ENCODE assay signal across 28 cellular contexts in the genomic region with DNA sequence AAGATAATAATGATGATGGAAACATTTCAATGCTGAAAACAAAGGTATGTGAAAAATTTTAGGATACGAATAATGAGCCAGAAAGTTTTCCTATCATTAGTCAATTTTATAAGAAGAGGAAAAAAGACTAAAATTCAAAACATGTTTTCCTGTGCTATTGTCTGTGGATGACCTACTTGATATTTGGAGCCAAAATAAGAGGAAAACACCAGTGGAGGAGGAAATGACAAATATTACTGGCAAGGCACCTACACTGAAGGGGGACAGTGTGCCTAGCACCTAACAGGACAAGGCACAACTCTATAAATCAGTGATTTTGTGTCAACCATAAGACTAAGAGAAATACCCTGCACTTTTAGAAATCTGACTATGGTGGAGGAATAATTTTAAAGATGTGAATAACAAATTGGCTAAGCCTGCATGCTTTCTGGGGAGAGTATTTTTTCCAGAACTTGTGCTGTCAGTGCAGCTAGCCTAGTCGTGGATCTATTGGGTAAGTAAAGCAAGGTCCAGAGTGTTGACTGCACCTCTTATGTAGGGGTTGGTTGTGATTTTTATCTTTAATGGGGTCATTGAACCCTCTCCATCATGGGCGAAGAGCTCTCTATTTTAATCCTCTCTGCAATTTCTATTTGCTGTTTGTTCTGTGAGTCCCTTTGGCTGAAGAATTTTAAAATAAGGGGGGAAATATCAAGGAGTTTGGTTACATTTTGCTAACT.
"Had no signal": no experiment of that assay in that cellular context is flagged by ENCODE, and none has a peak within 500 bp of the region (broad histone marks: within the 10 kb centered on the region; RNA-seq: fewer than 3 reads in every experiment).

No MANE protein-coding gene starts in this region.

- H3K4me3 ChIP-seq: neural progenitor cell, ovary, psoas muscle, right lobe of liver, sigmoid colon, stomach, thoracic aorta, thyroid gland, tibial nerve, upper lobe of left lung, vagina had no signal

- H3K27me3 Mint-ChIP-seq: progenitor cell of endocrine pancreas; stimulated activated naive B cell treated with anti-CD40 and anti-IgM and Interleukin-4, amounts not matched to agents 10 μg/mL and 1 μg/mL and 100 μg/mL, for 72 hours; stimulated activated naive CD8-positive, alpha-beta T cell treated with anti-CD3 and anti-CD28 coated beads, Interleukin-15, Interleukin-2, amounts not matched to agents 100 ng/mL and 50 ng/mL, for 24 hours had no signal

- H3K36me3 ChIP-seq: neural progenitor cell, ovary, right lobe of liver, sigmoid colon, stomach, thoracic aorta, thyroid gland, tibial nerve, upper lobe of left lung, vagina had no signal

- H3K27ac ChIP-seq: neural progenitor cell, ovary, parathyroid adenoma, psoas muscle, right lobe of liver, stomach, thoracic aorta, thyroid gland, tibial nerve, upper lobe of left lung, vagina had no signal

- ATAC-seq: natural killer cell; psoas muscle; right cardiac atrium; stimulated activated effector memory CD8-positive, alpha-beta T cell treated with anti-CD3 and anti-CD28 coated beads, Interleukin-12 subunit alpha, Interleukin-12 subunit beta, amount 100 ng/mL, for 72 hours; stimulated activated naive B cell treated with anti-CD40 and anti-IgM and Interleukin-4, amounts not matched to agents 10 μg/mL and 1 μg/mL and 100 μg/mL, for 72 hours had no signal

- H3K4me1 Mint-ChIP-seq: natural killer cell; neural progenitor cell; stimulated activated effector memory CD8-positive, alpha-beta T cell treated with anti-CD3 and anti-CD28 coated beads, Interleukin-12 subunit alpha, Interleukin-12 subunit beta, amount 100 ng/mL, for 72 hours; stimulated activated naive B cell treated with anti-CD40 and anti-IgM and Interleukin-4, amounts not matched to agents 10 μg/mL and 1 μg/mL and 100 μg/mL, for 72 hours had no signal

- H3K4me1 ChIP-seq: parathyroid adenoma, psoas muscle, right lobe of liver, thyroid gland, tibial nerve, upper lobe of left lung had no signal

- H3K9me3 Mint-ChIP-seq: stimulated activated effector memory CD8-positive, alpha-beta T cell treated with anti-CD3 and anti-CD28 coated beads, Interleukin-12 subunit alpha, Interleukin-12 subunit beta, amount 100 ng/mL, for 72 hours; stimulated activated naive B cell treated with anti-CD40 and anti-IgM and Interleukin-4, amounts not matched to agents 10 μg/mL and 1 μg/mL and 100 μg/mL, for 72 hours; stimulated activated naive CD8-positive, alpha-beta T cell treated with anti-CD3 and anti-CD28 coated beads, Interleukin-15, Interleukin-2, amounts not matched to agents 100 ng/mL and 50 ng/mL, for 24 hours had no signal

- H3K9ac ChIP-seq: neural progenitor cell, parathyroid adenoma had no signal

- H3K36me3 Mint-ChIP-seq: natural killer cell; stimulated activated effector memory CD8-positive, alpha-beta T cell treated with anti-CD3 and anti-CD28 coated beads, Interleukin-12 subunit alpha, Interleukin-12 subunit beta, amount 100 ng/mL, for 72 hours; stimulated activated naive B cell treated with anti-CD40 and anti-IgM and Interleukin-4, amounts not matched to agents 10 μg/mL and 1 μg/mL and 100 μg/mL, for 72 hours had no signal

- H3K4me3 Mint-ChIP-seq: natural killer cell; nephron; neural progenitor cell; stimulated activated effector memory CD8-positive, alpha-beta T cell treated with anti-CD3 and anti-CD28 coated beads, Interleukin-12 subunit alpha, Interleukin-12 subunit beta, amount 100 ng/mL, for 72 hours; stimulated activated naive B cell treated with anti-CD40 and anti-IgM and Interleukin-4, amounts not matched to agents 10 μg/mL and 1 μg/mL and 100 μg/mL, for 72 hours; stimulated activated naive CD8-positive, alpha-beta T cell treated with anti-CD3 and anti-CD28 coated beads, Interleukin-15, Interleukin-2, amounts not matched to agents 100 ng/mL and 50 ng/mL, for 24 hours had no signal

- DNase-seq: natural killer cell; occipital lobe; ovary; posterior cingulate gyrus; psoas muscle; right cardiac atrium; right lobe of liver; sigmoid colon; small intestine; stimulated activated CD4-positive, alpha-beta T cell treated with anti-CD3 and anti-CD28 coated beads, Interleukin-15, amount 100 ng/mL, for 24 hours; stimulated activated CD4-positive, alpha-beta T cell treated with anti-CD3 and anti-CD28 coated beads, Interleukin-2, amount 100 ng/mL, for 24 hours; stimulated activated CD4-positive, alpha-beta T cell treated with anti-CD3 and anti-CD28 coated beads, Interleukin-2, amount 100 ng/mL, for 48 hours; stimulated activated CD4-positive, alpha-beta T cell treated with anti-CD3 and anti-CD28 coated beads, Interleukin-4, amount 100 ng/mL, for 24 hours; stimulated activated naive B cell treated with anti-CD40 and anti-IgM and Interleukin-4, amounts not matched to agents 10 μg/mL and 1 μg/mL and 100 μg/mL, for 72 hours; stimulated activated naive CD4-positive, alpha-beta T cell treated with Interleukin-2 at 50 U/mL for 16 hours; stomach; thyroid gland; trophoblast cell; upper lobe of left lung had no signal

- H3K9me3 ChIP-seq: ovary, psoas muscle, right lobe of liver, sigmoid colon, stomach, thoracic aorta, thyroid gland, tibial nerve, upper lobe of left lung, vagina had no signal

- H3K27me3 ChIP-seq: neural progenitor cell, ovary, right lobe of liver, sigmoid colon, stomach, thyroid gland, tibial nerve, upper lobe of left lung, vagina had no signal

- H3K27ac Mint-ChIP-seq: natural killer cell; neural progenitor cell; progenitor cell of endocrine pancreas; stimulated activated effector memory CD8-positive, alpha-beta T cell treated with anti-CD3 and anti-CD28 coated beads, Interleukin-12 subunit alpha, Interleukin-12 subunit beta, amount 100 ng/mL, for 72 hours; stimulated activated naive B cell treated with anti-CD40 and anti-IgM and Interleukin-4, amounts not matched to agents 10 μg/mL and 1 μg/mL and 100 μg/mL, for 72 hours; stimulated activated naive CD8-positive, alpha-beta T cell treated with anti-CD3 and anti-CD28 coated beads, Interleukin-15, Interleukin-2, amounts not matched to agents 100 ng/mL and 50 ng/mL, for 24 hours had no signal
